In the genomic region with DNA sequence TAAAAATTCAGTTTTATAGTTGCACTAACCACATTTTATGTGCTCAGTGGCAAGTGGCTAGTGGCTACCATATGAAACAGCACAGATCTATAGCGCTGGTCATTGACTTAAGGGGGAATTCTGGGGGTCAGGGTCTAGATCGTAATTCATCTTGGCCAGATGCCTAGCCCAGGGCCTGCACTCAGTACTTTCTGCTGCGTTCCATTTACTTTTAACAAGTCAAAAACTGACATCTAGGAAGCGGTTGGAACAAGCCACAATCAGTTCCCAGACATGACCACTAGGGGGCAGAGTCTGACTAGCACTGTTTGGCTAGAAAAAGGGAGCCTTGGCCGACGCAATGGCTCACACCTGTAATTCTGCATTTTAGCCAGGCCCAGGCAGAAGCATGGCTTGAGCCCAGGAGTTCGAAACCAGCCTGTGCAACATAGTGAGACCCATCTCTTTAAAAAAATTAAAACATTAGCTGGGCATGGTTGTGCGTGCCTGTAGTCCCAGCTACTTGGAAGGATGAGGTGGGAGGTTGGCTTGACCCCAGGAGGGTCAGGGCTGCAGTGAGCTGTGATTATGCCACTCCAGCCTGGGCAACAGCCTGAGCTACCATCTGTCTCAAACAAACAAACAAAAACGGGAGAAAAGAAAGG, we compare ENCODE assay signal across 8 cellular contexts. TPM values are rescaled to one million over a fixed set of nuclear protein-coding genes. Genes with fewer than 3 reads are reported as not detected.
DNase-seq lines count a peak whose midpoint lies in the region; ATAC-seq and TF ChIP-seq lines count a peak whose summit lies in the region.

No MANE protein-coding gene starts in this region.

- DNase-seq in EH (ENCODE audit: low read depth) (peak; percentile 80), NCI-H146 (lab: John Stamatoyannopoulos, UW) (peak; percentile 64), SW 1271 (lab: John Stamatoyannopoulos, UW) (peak; percentile 50 to 81), left ventricle myocardium inferior (peak; percentile 75), retinal pigment epithelial cell (ENCODE audit: low read depth) (no peak), cortex of kidney (lab: John Stamatoyannopoulos, UW) (no peak)
- DNase-seq in activated naive CD8-positive, alpha-beta T cell treated with anti-CD3 and anti-CD28 coated beads, Interleukin-2, amount 50 U/mL, for 16 hours (ENCODE audit: low read depth, low spot score): peak; percentile 67

- H3K9me3 ChIP-seq in left ventricle myocardium inferior (replicated peaks): no peaks in the 10 kb centered on the region

- peak; percentile 54 for ATAC-seq in HG02610 (IDR thresholded peaks at IDR 0.05; ENCODE audit: unreplicated experiment)

- H3K4me1 ChIP-seq in left ventricle myocardium inferior: no peaks in the 10 kb centered on the region

- intact Hi-C loops in left ventricle myocardium inferior (cut with micrococcal nuclease): loop anchor here (2.0 to 5.0 kb wide), 2 partner anchors 56 to 166 kb away; a partner anchor contains a TSS

- TF ChIP-seq CTCF in left ventricle myocardium inferior (IDR thresholded peaks at IDR 0.05; ENCODE audit: borderline replicate concordance): peak; percentile 98
- TF ChIP-seq CTCF in retinal pigment epithelial cell (conservative IDR thresholded peaks at IDR 0.05; ENCODE audit: low read depth, low read length): peak; percentile 94

- H3K27me3 ChIP-seq in left ventricle myocardium inferior (ENCODE audit: low read depth): no peaks in the 10 kb centered on the region

- H3K4me3 ChIP-seq in left ventricle myocardium inferior (no peak overlapping the region), retinal pigment epithelial cell (ENCODE audit: low read length) (no peak overlapping the region)

- no peak overlapping the region for H3K27ac ChIP-seq in left ventricle myocardium inferior (replicated peaks)

- H3K36me3 ChIP-seq in left ventricle myocardium inferior: no peaks in the 10 kb centered on the region

RNA-seq across cellular contexts. Expression of a gene that starts 9.0 kb away (rescaled TPM):
- total RNA-seq in left ventricle myocardium inferior: 111 TPM

RNA-seq across cellular contexts. Expression of a gene that starts 31.0 kb away (rescaled TPM):
- 75.4 TPM for total RNA-seq in left ventricle myocardium inferior

RNA-seq across cellular contexts. Expression of a gene that starts 31.4 kb away (rescaled TPM):
- total RNA-seq in left ventricle myocardium inferior: 50.5 TPM

RNA-seq across cellular contexts. Expression of a gene that starts 40.5 kb away (rescaled TPM):
- total RNA-seq in left ventricle myocardium inferior: 1.5 TPM

RNA-seq across cellular contexts. Expression of a gene that starts 55.4 kb away (rescaled TPM):
- total RNA-seq in left ventricle myocardium inferior: not detected

Comparison
In these comparisons a context has a peak if more than half of its experiments do, and no peak if none do; other contexts are left out.
1. DNase-seq: peak in EH (single experiment), NCI-H146 (single experiment), SW 1271 (2 of 2), activated naive CD8-positive, alpha-beta T cell treated with anti-CD3 and anti-CD28 coated beads, Interleukin-2, amount 50 U/mL, for 16 hours (single experiment) and left ventricle myocardium inferior (single experiment); none in retinal pigment epithelial cell (single experiment) and cortex of kidney (single experiment).